ENCODE assay signal across 26 cellular contexts in the genomic region with DNA sequence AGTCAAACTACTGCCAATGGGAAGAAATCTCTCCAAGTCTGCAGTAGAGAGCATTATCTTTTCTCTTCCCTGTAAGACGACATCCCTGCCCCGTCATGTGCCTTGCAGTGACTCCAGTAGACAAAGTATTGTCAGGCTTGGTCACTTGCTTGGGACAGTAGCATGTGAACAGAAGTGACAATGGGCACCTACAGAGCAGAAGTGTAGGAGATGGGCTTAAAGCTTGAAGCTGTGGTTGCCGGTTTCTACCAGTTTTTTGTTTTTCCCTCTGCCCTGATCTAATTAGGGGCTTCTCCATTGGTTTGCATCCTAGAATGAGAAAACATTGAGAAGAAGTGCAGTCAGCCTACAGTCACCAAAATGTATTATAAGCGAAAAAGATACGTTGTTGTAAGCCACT. TPM values are rescaled to one million over a fixed set of nuclear protein-coding genes. Genes with fewer than 3 reads are reported as not detected.
"Had no signal": no experiment of that assay in that cellular context is flagged by ENCODE, and none has a peak within 500 bp of the region (broad histone marks: within the 10 kb centered on the region; RNA-seq: fewer than 3 reads in every experiment).

No MANE protein-coding gene starts in this region.

- H3K9me3 Mint-ChIP-seq: activated CD8-positive, alpha-beta T cell treated with anti-CD3 and anti-CD28 coated beads for 36 hours; activated naive CD4-positive, alpha-beta T cell treated with anti-CD3 and anti-CD28 coated beads, Interleukin-2, amount 50 U/mL, for 72 hours; activated T-cell treated with anti-CD3 and anti-CD28 coated beads, Interleukin-2, amount 50 U/mL, for 72 hours; effector memory CD8-positive, alpha-beta T cell; nephron; stimulated activated naive CD8-positive, alpha-beta T cell treated with anti-CD3 and anti-CD28 coated beads, Interleukin-15, Interleukin-2, amounts not matched to agents 100 ng/mL and 50 ng/mL, for 24 hours had no signal

- H3K9me3 ChIP-seq: heart left ventricle, lower lobe of right lung, mucosa of descending colon, thoracic aorta, upper lobe of left lung had no signal

- H3K27me3 ChIP-seq: dorsolateral prefrontal cortex, foreskin keratinocyte, heart left ventricle, upper lobe of left lung had no signal

- H3K4me1 ChIP-seq: foreskin keratinocyte had no signal

- H3K36me3 ChIP-seq: thoracic aorta had no signal

- H3K4me3 Mint-ChIP-seq: activated CD8-positive, alpha-beta memory T cell treated with anti-CD3 and anti-CD28 coated beads, Interleukin-2, amount 10 ng/mL, durations not matched to agents 7 days and 5 days; activated CD8-positive, alpha-beta T cell treated with anti-CD3 and anti-CD28 coated beads for 36 hours; activated T-cell treated with anti-CD3 and anti-CD28 coated beads, Interleukin-2, amount 50 U/mL, for 72 hours; effector memory CD8-positive, alpha-beta T cell; nephron; stimulated activated naive CD8-positive, alpha-beta T cell treated with anti-CD3 and anti-CD28 coated beads, Interleukin-15, Interleukin-2, amounts not matched to agents 100 ng/mL and 50 ng/mL, for 24 hours; T-helper 17 cell had no signal

- H3K27me3 Mint-ChIP-seq: activated CD8-positive, alpha-beta memory T cell treated with anti-CD3 and anti-CD28 coated beads, Interleukin-2, amount 10 ng/mL, durations not matched to agents 7 days and 5 days; activated CD8-positive, alpha-beta T cell treated with anti-CD3 and anti-CD28 coated beads for 36 hours; stimulated activated naive CD8-positive, alpha-beta T cell treated with anti-CD3 and anti-CD28 coated beads, Interleukin-15, Interleukin-2, amounts not matched to agents 100 ng/mL and 50 ng/mL, for 24 hours had no signal

- H3K4me1 Mint-ChIP-seq: activated CD8-positive, alpha-beta memory T cell treated with anti-CD3 and anti-CD28 coated beads, Interleukin-2, amount 10 ng/mL, durations not matched to agents 7 days and 5 days had no signal

- H3K36me3 Mint-ChIP-seq: activated CD8-positive, alpha-beta memory T cell treated with anti-CD3 and anti-CD28 coated beads, Interleukin-2, amount 10 ng/mL, durations not matched to agents 7 days and 5 days; activated naive CD4-positive, alpha-beta T cell treated with anti-CD3 and anti-CD28 coated beads, Interleukin-2, amount 50 U/mL, for 72 hours had no signal

- H3K4me3 ChIP-seq: coronary artery, dorsolateral prefrontal cortex, heart left ventricle, lower lobe of right lung, mucosa of descending colon, thoracic aorta, upper lobe of left lung had no signal

- DNase-seq: activated CD4-positive, alpha-beta T cell treated with anti-CD3 and anti-CD28 coated beads for 1 hour; activated CD4-positive, alpha-beta T cell treated with anti-CD3 and anti-CD28 coated beads, Interleukin-2, amount 50 U/mL, for 1 hour; activated CD8-positive, alpha-beta memory T cell treated with anti-CD3 and anti-CD28 coated beads, Interleukin-2, amount 10 ng/mL, durations not matched to agents 7 days and 5 days; activated CD8-positive, alpha-beta T cell treated with anti-CD3 and anti-CD28 coated beads for 36 hours; activated naive CD4-positive, alpha-beta T cell; activated T-cell treated with anti-CD3 and anti-CD28 coated beads for 4 hours; activated T-cell treated with anti-CD3 and anti-CD28 coated beads, Interleukin-2, amount 50 U/mL, for 72 hours; dorsolateral prefrontal cortex; effector memory CD8-positive, alpha-beta T cell; heart left ventricle; kidney glomerular epithelial cell; lower lobe of right lung; mesendoderm; mucosa of descending colon; posterior cingulate gyrus; right cardiac atrium; stimulated activated CD4-positive, alpha-beta T cell treated with anti-CD3 and anti-CD28 coated beads, Interleukin-4, amount 100 ng/mL, for 1 hour; T-helper 17 cell; T1000; upper lobe of left lung had no signal

- H3K27ac ChIP-seq: coronary artery, foreskin keratinocyte, lower lobe of right lung, thoracic aorta had no signal

- H3K27ac Mint-ChIP-seq: activated CD8-positive, alpha-beta memory T cell treated with anti-CD3 and anti-CD28 coated beads, Interleukin-2, amount 10 ng/mL, durations not matched to agents 7 days and 5 days; activated CD8-positive, alpha-beta T cell treated with anti-CD3 and anti-CD28 coated beads for 36 hours; activated naive CD4-positive, alpha-beta T cell treated with anti-CD3 and anti-CD28 coated beads, Interleukin-2, amount 50 U/mL, for 72 hours; activated T-cell treated with anti-CD3 and anti-CD28 coated beads, Interleukin-2, amount 50 U/mL, for 72 hours; effector memory CD8-positive, alpha-beta T cell; stimulated activated naive CD8-positive, alpha-beta T cell treated with anti-CD3 and anti-CD28 coated beads, Interleukin-15, Interleukin-2, amounts not matched to agents 100 ng/mL and 50 ng/mL, for 24 hours; T-helper 17 cell had no signal

RNA-seq across cellular contexts. Expression of gene F3, which starts 12.7 kb away (rescaled TPM):
- total RNA-seq: activated CD8-positive, alpha-beta T cell treated with anti-CD3 and anti-CD28 coated beads for 36 hours had no signal
